2 cellular contexts compared by ENCODE assay signal in genomic region chr3:33364060-33364459, GRCh38.
TF ChIP-seq lines count a peak whose summit lies in the region.

No MANE protein-coding gene starts in this region.

TF ChIP-seq in GM23338, 12 proteins besides CTCF, POLR2A, EP300 and RAD21:
- TF ChIP-seq ZNF462 (CRISPR knock-in tag; IDR thresholded peaks at IDR 0.05) (no peak), NANOG (IDR thresholded peaks at IDR 0.05; ENCODE audit: borderline replicate concordance) (no peak), STAT1 (IDR thresholded peaks at IDR 0.05; ENCODE audit: unreplicated experiment) (no peak), EZH2phosphoT487 (IDR thresholded peaks at IDR 0.05; ENCODE audit: unreplicated experiment) (no peak), POLR2AphosphoS5 (IDR thresholded peaks at IDR 0.05; ENCODE audit: low read depth) (no peak), ZNF331 (CRISPR knock-in tag; IDR thresholded peaks at IDR 0.05; ENCODE audit: low read depth) (no peak), ZNF114 (CRISPR knock-in tag; IDR thresholded peaks at IDR 0.05) (no peak), EZH2 (IDR thresholded peaks at IDR 0.05; ENCODE audit: low read depth, unreplicated experiment) (no peak), JUNB (IDR thresholded peaks at IDR 0.05; ENCODE audit: unreplicated experiment) (no peak), CREB1 (CRISPR knock-in tag; IDR thresholded peaks at IDR 0.05; ENCODE audit: low read depth) (no peak), REST (IDR thresholded peaks at IDR 0.05; ENCODE audit: unreplicated experiment) (no peak)
- TF ChIP-seq, protein P1, sequence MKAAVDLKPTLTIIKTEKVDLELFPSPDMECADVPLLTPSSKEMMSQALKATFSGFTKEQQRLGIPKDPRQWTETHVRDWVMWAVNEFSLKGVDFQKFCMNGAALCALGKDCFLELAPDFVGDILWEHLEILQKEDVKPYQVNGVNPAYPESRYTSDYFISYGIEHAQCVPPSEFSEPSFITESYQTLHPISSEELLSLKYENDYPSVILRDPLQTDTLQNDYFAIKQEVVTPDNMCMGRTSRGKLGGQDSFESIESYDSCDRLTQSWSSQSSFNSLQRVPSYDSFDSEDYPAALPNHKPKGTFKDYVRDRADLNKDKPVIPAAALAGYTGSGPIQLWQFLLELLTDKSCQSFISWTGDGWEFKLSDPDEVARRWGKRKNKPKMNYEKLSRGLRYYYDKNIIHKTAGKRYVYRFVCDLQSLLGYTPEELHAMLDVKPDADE (IDR thresholded peaks at IDR 0.05), result no peak

TF ChIP-seq in WTC11, 78 proteins besides CTCF, POLR2A, EP300 and RAD21 (continued from another document):
- no peak for TF ChIP-seq ERG (CRISPR knock-in tag; IDR thresholded peaks at IDR 0.05)
- no peak for TF ChIP-seq ZNF532 (CRISPR knock-in tag; IDR thresholded peaks at IDR 0.05; ENCODE audit: borderline replicate concordance)
- no peak for TF ChIP-seq PREB (CRISPR knock-in tag; IDR thresholded peaks at IDR 0.05; ENCODE audit: borderline replicate concordance)
- TF ChIP-seq NFYB (CRISPR knock-in tag; conservative IDR thresholded peaks at IDR 0.05; ENCODE audit: low read depth), result no peak
- TF ChIP-seq MXD4 (CRISPR knock-in tag; IDR thresholded peaks at IDR 0.05; ENCODE audit: borderline replicate concordance), result no peak
- no peak for TF ChIP-seq ZMAT4 (CRISPR knock-in tag; IDR thresholded peaks at IDR 0.05)
- no peak for TF ChIP-seq ZNF317 (CRISPR knock-in tag; IDR thresholded peaks at IDR 0.05; ENCODE audit: borderline replicate concordance, low read depth)
- TF ChIP-seq TEAD4 (CRISPR knock-in tag; IDR thresholded peaks at IDR 0.05), result no peak
- no peak for TF ChIP-seq NR2C2 (CRISPR knock-in tag; IDR thresholded peaks at IDR 0.05)
